ENCODE assay signal across 7 cellular contexts in genomic region chr10:102113956-102114857, GRCh38. TPM values are rescaled to one million over a fixed set of nuclear protein-coding genes. Genes with fewer than 3 reads are reported as not detected.
DNase-seq lines count a peak whose midpoint lies in the region; ATAC-seq, FAIRE-seq and TF ChIP-seq lines count a peak whose summit lies in the region.

No MANE protein-coding gene starts in this region.

- peak overlapping the region; percentile 85 to 93 for H3K27ac Mint-ChIP-seq in effector memory CD8-positive, alpha-beta T cell

- peaks cover 34% of the 10 kb centered on the region for H3K36me3 Mint-ChIP-seq in effector memory CD8-positive, alpha-beta T cell (ENCODE audit: insufficient read depth)

- peak overlapping the region; percentile 50 for H3K4me3 ChIP-seq in mucosa of stomach (ENCODE audit: low read length)

- peaks cover 12% of the 10 kb centered on the region for H3K36me3 ChIP-seq in mucosa of stomach (ENCODE audit: control insufficient read depth, insufficient read depth, low read length)

- no peaks in the 10 kb centered on the region for H3K27me3 Mint-ChIP-seq in effector memory CD8-positive, alpha-beta T cell

- CTCF ChIA-PET in GM10248 (lab: Yijun Ruan, JAX): interaction anchor here (1.0 to 3.6 kb wide), 9 partner anchors 9 to 273 kb away, joined by 3 to 13 read pairs (median 5); no protein-coding TSS in a partner anchor

- no peaks in the 10 kb centered on the region for H3K27me3 ChIP-seq in mucosa of stomach (ENCODE audit: control insufficient read depth, insufficient read depth, low read length)

- POLR2A ChIA-PET in GM10248 (lab: Yijun Ruan, JAX): interaction anchor here (0.7 to 1.0 kb wide), 7 partner anchors 9 to 295 kb away, joined by 3 to 4 read pairs (median 3); no protein-coding TSS in a partner anchor

- ATAC-seq in HG02610 (IDR thresholded peaks at IDR 0.05; ENCODE audit: unreplicated experiment) (peak; percentile 16), HG03108 (IDR thresholded peaks at IDR 0.05; ENCODE audit: unreplicated experiment) (no peak)
- ATAC-seq in effector memory CD8-positive, alpha-beta T cell (replicated peaks): peak; percentile 11

- no peak for TF ChIP-seq CTCF in GM10248 (IDR thresholded peaks at IDR 0.05; ENCODE audit: control extremely low read depth, extremely low read depth, low read depth, missing control alignments)

- H3K4me1 Mint-ChIP-seq in effector memory CD8-positive, alpha-beta T cell (ENCODE audit: low read depth in 2 of 2): peaks cover 59 to 62% of the 10 kb centered on the region in 2 donors

- peak overlapping the region; percentile 79 for H3K9ac ChIP-seq in mucosa of stomach (ENCODE audit: low read length)

- FAIRE-seq in GM12892 (lab: Jason Lieb, UNC): no peak

- DNase-seq in GM10248 (ENCODE audit: extremely low spot score) (peak; percentile 52), RKO (ENCODE audit: low spot score) (peak; percentile 53), GM12892 (ENCODE audit: insufficient read length) (no peak)
- no peak for DNase-seq in effector memory CD8-positive, alpha-beta T cell

- no peaks in the 10 kb centered on the region for H3K9me3 ChIP-seq in mucosa of stomach (ENCODE audit: control insufficient read depth, low read length)

- H3K4me3 Mint-ChIP-seq in effector memory CD8-positive, alpha-beta T cell: peak overlapping the region; percentile 89 to 91

- no peak for TF ChIP-seq POLR2A in GM12892 (IDR thresholded peaks at IDR 0.05; ENCODE audit: low read depth, low read length)

- no peaks in the 10 kb centered on the region for H3K9me3 Mint-ChIP-seq in effector memory CD8-positive, alpha-beta T cell

- peaks cover 54% of the 10 kb centered on the region for H3K4me1 ChIP-seq in mucosa of stomach (ENCODE audit: control insufficient read depth, insufficient read depth, low read length)

RNA-seq across cellular contexts. Expression of gene LDB1, which starts 6.0 kb away (rescaled TPM):
- polyA plus RNA-seq in GM12892 (2012; ENCODE audit: missing spikeins): 24.3 TPM

RNA-seq across cellular contexts. Expression of gene PPRC1, which starts 18.6 kb away (rescaled TPM):
- 19.6 TPM for polyA plus RNA-seq in GM12892 (2012; ENCODE audit: missing spikeins)

RNA-seq across cellular contexts. Expression of gene NOLC1, which starts 38.0 kb away (rescaled TPM):
- polyA plus RNA-seq in GM12892 (2012; ENCODE audit: missing spikeins): 75.2 TPM

RNA-seq across cellular contexts. Expression of gene HPS6, which starts 49.1 kb away (rescaled TPM):
- polyA plus RNA-seq in GM12892 (2012; ENCODE audit: missing spikeins): 6.3 TPM

RNA-seq across cellular contexts. Expression of gene ARMH3, which starts 58.2 kb away (rescaled TPM):
- 16.4 TPM for polyA plus RNA-seq in GM12892 (2012; ENCODE audit: missing spikeins)

Comparison
In these comparisons a context has a peak if more than half of its experiments do, and no peak if none do; other contexts are left out.
1. DNase-seq: peak in GM10248 (single experiment) and RKO (single experiment); none in effector memory CD8-positive, alpha-beta T cell (0 of 3) and GM12892 (single experiment).